Comparison of ENCODE assay signal across 14 cellular contexts in genomic region chr4:77581724-77582123, GRCh38. TPM values are rescaled to one million over a fixed set of nuclear protein-coding genes. Genes with fewer than 3 reads are reported as not detected.
DNase-seq lines count a peak whose midpoint lies in the region; ATAC-seq and TF ChIP-seq lines count a peak whose summit lies in the region.
"Had no signal": no experiment of that assay in that cellular context is flagged by ENCODE, and none has a peak within 500 bp of the region (broad histone marks: within the 10 kb centered on the region; RNA-seq: fewer than 3 reads in every experiment).

No MANE protein-coding gene starts in this region.

- H3K9me3 Mint-ChIP-seq in activated naive CD4-positive, alpha-beta T cell treated with anti-CD3 and anti-CD28 coated beads, Interleukin-2, amount 50 U/mL, for 72 hours, result peaks cover 6 to 23% of the 10 kb centered on the region in 2 donors

- TF ChIP-seq CTCF in A673 (conservative IDR thresholded peaks at IDR 0.05; ENCODE audit: low read depth, low read length), result no peak

- peak overlapping the region; percentile 67 to 92 for H3K27ac Mint-ChIP-seq in activated naive CD4-positive, alpha-beta T cell treated with anti-CD3 and anti-CD28 coated beads, Interleukin-2, amount 50 U/mL, for 72 hours

- H3K36me3 ChIP-seq in adipocyte (ENCODE audit: control insufficient read depth, insufficient read depth, low read length, severe bottlenecking) (no peaks in the 10 kb centered on the region), A673 (ENCODE audit: insufficient read depth, low read length, poor library complexity, severe bottlenecking) (no peaks in the 10 kb centered on the region)
- H3K36me3 ChIP-seq: brain microvascular endothelial cell, gastrocnemius medialis had no signal

- DNase-seq in activated naive CD4-positive, alpha-beta T cell treated with anti-CD3 and anti-CD28 coated beads, Interleukin-2, amount 50 U/mL, for 72 hours (ENCODE audit: low spot score in 2 of 2), result no peak
- no peak for DNase-seq in activated naive CD4-positive, alpha-beta T cell treated with Interleukin-2 at 50 U/mL for 16 hours
- peak; percentile 37 for DNase-seq in adipocyte (ENCODE audit: low read depth)
- DNase-seq in A673 (ENCODE audit: low spot score), result no peak
- DNase-seq in AG20443 (ENCODE audit: low spot score), result no peak
- no peak for DNase-seq in cerebellum (ENCODE audit: low spot score)
- no peak for DNase-seq in NCI-H187 (lab: John Stamatoyannopoulos, UW)
- DNase-seq: activated CD4-positive, CD25-positive, alpha-beta regulatory T cell; AML-193; brain microvascular endothelial cell; gastrocnemius medialis had no signal

- CTCF ChIA-PET in A673 (lab: Charles Lee), result no interaction called here

- intact Hi-C loops in A673 (cut with micrococcal nuclease; ENCODE audit: unreplicated experiment), result no loop called here

- BruUV-seq in A673 (replicated peaks; lab: Mats Ljungman, UMichigan), result no TSS peak

- H3K9ac ChIP-seq in adipocyte (ENCODE audit: low read length), result peak overlapping the region; percentile 6

- H3K27me3 ChIP-seq in adipocyte (replicated peaks; ENCODE audit: control insufficient read depth, insufficient read depth, low read length), result no peaks in the 10 kb centered on the region
- H3K27me3 ChIP-seq in A673 (replicated peaks; ENCODE audit: insufficient read depth, low read depth, low read length, poor library complexity), result no peaks in the 10 kb centered on the region
- H3K27me3 ChIP-seq: brain microvascular endothelial cell, gastrocnemius medialis had no signal

- peaks cover 12 to 40% of the 10 kb centered on the region in 2 donors for H3K36me3 Mint-ChIP-seq in activated naive CD4-positive, alpha-beta T cell treated with anti-CD3 and anti-CD28 coated beads, Interleukin-2, amount 50 U/mL, for 72 hours

- ATAC-seq in activated naive CD4-positive, alpha-beta T cell treated with anti-CD3 and anti-CD28 coated beads, Interleukin-2, amount 50 U/mL, for 72 hours, result peak; percentile 80 to 85
- peak; percentile 58 for ATAC-seq in HG03095 (IDR thresholded peaks at IDR 0.05; ENCODE audit: unreplicated experiment)
- ATAC-seq: gastrocnemius medialis, HCT116 had no signal

- POLR2A ChIA-PET in A673 (lab: Charles Lee; ENCODE audit: low non-redundant PET), result no interaction called here

- H3K27ac ChIP-seq in A673 (ENCODE audit: low read depth, low read length, poor library complexity, severe bottlenecking), result no peak overlapping the region
- H3K27ac ChIP-seq: brain microvascular endothelial cell, gastrocnemius medialis had no signal

- H3K4me3 ChIP-seq in adipocyte (ENCODE audit: low read length) (peak overlapping the region; percentile 14), A673 (ENCODE audit: low read depth, low read length, poor library complexity, severe bottlenecking) (no peak overlapping the region)
- H3K4me3 ChIP-seq: gastrocnemius medialis had no signal

- peaks cover 42% of the 10 kb centered on the region for H3K4me1 ChIP-seq in adipocyte (ENCODE audit: control insufficient read depth, insufficient read depth, low read length)
- H3K4me1 ChIP-seq in A673 (ENCODE audit: insufficient read depth, low read length, poor library complexity, severe bottlenecking), result no peaks in the 10 kb centered on the region
- H3K4me1 ChIP-seq: gastrocnemius medialis had no signal

- H3K9me3 ChIP-seq in adipocyte (ENCODE audit: control insufficient read depth, low read length), result no peaks in the 10 kb centered on the region
- no peaks in the 10 kb centered on the region for H3K9me3 ChIP-seq in A673 (ENCODE audit: low read depth, low read length, poor library complexity, severe bottlenecking)
- H3K9me3 ChIP-seq: gastrocnemius medialis had no signal

RNA-seq across cellular contexts. Expression of gene CXCL13, which starts 23.9 kb away (rescaled TPM):
- total RNA-seq in activated naive CD4-positive, alpha-beta T cell treated with anti-CD3 and anti-CD28 coated beads, Interleukin-2, amount 50 U/mL, for 72 hours, result 1 to 10 TPM in 1 of 2 donors, under 1 TPM in 1; 0.18 to 2.5 TPM
- total RNA-seq in A673 (2021) (not detected in 2 replicates), cerebellum (not detected)
- total RNA-seq: gastrocnemius medialis, lung microvascular endothelial cell had no signal
